31 cellular contexts compared by ENCODE assay signal in genomic region chr12:106847861-106848260, GRCh38.
DNase-seq lines count a peak whose midpoint lies in the region; ATAC-seq, FAIRE-seq and TF ChIP-seq lines count a peak whose summit lies in the region.
"Had no signal": no experiment of that assay in that cellular context is flagged by ENCODE, and none has a peak within 500 bp of the region (broad histone marks: within the 10 kb centered on the region; RNA-seq: fewer than 3 reads in every experiment).

No MANE protein-coding gene starts in this region.

- H4K20me1 ChIP-seq in hepatocyte (ENCODE audit: insufficient read depth, poor library complexity, severe bottlenecking): no peaks in the 10 kb centered on the region
- H4K20me1 ChIP-seq in HepG2 (ENCODE audit: insufficient read depth, low read length): no peaks in the 10 kb centered on the region
- H4K20me1 ChIP-seq: BLaER1; BLaER1 treated with 17β-estradiol and CSF1 and Interleukin-3, amounts not matched to agents 10 nM and 100 nM had no signal

- peaks cover 3% of the 10 kb centered on the region for H3K36me3 ChIP-seq in hepatocyte (replicated peaks; ENCODE audit: insufficient read depth, low read depth)
- H3K36me3 ChIP-seq in right atrium auricular region: peaks cover 44% of the 10 kb centered on the region
- peaks cover 2 to 32% of the 10 kb centered on the region in 2 experiments; a peak in 4 of 5 replicates for H3K36me3 ChIP-seq in HepG2 (replicated peaks in 1 of 2; ENCODE audit: control insufficient read depth in 1 of 2, insufficient read depth in 2 of 2, low read length in 2 of 2)

- no peak overlapping the region for H3K9ac ChIP-seq in HepG2 (ENCODE audit: insufficient read depth, low read depth, low read length)
- H3K9ac ChIP-seq: BLaER1; BLaER1 treated with 17β-estradiol and CSF1 and Interleukin-3, amounts not matched to agents 10 nM and 100 nM had no signal

- intact Hi-C loops in HepG2 (cut with micrococcal nuclease; ENCODE audit: unreplicated experiment): loop anchor here (10.0 kb wide), 1 partner anchor 493 kb away; the partner anchor contains the start of gene POLR3B

- H3K9me2 ChIP-seq in hepatocyte (replicated peaks; ENCODE audit: insufficient read depth): no peaks in the 10 kb centered on the region

- H3K4me1 ChIP-seq in hepatocyte (ENCODE audit: insufficient read depth) (no peaks in the 10 kb centered on the region), right atrium auricular region (no peaks in the 10 kb centered on the region), HepG2 (ENCODE audit: insufficient read depth, low read length) (peaks cover 10% of the 10 kb centered on the region)
- H3K4me1 ChIP-seq: A549; BLaER1; BLaER1 treated with 17β-estradiol and CSF1 and Interleukin-3, amounts not matched to agents 10 nM and 100 nM; Caco-2 had no signal

- peak overlapping the region; percentile 27 for H3K27ac ChIP-seq in hepatocyte
- H3K27ac ChIP-seq in right atrium auricular region: no peak overlapping the region
- no peak overlapping the region for H3K27ac ChIP-seq in HepG2 (ENCODE audit: extremely low read length, insufficient read depth, low read length)
- H3K27ac ChIP-seq: 22Rv1; A549; BLaER1; BLaER1 treated with 17β-estradiol and CSF1 and Interleukin-3, amounts not matched to agents 10 nM and 100 nM; C4-2B had no signal

- CTCF ChIA-PET in HepG2 (lab: Yijun Ruan, JAX; ENCODE audit: low intra/inter-chr PET ratio, low total read pairs): no interaction called here

- H3K4me2 ChIP-seq in hepatocyte (no peak overlapping the region), HepG2 (ENCODE audit: low read depth, low read length) (no peak overlapping the region)
- H3K4me2 ChIP-seq: A549; BLaER1; BLaER1 treated with 17β-estradiol and CSF1 and Interleukin-3, amounts not matched to agents 10 nM and 100 nM had no signal

- no peak overlapping the region for H3K4me3 ChIP-seq in hepatocyte
- H3K4me3 ChIP-seq in right atrium auricular region: no peak overlapping the region
- no peak overlapping the region for H3K4me3 ChIP-seq in HepG2 (replicated peaks in 1 of 3; ENCODE audit: insufficient read depth in 1 of 3, low read depth in 2 of 3, low read length in 3 of 3)
- H3K4me3 ChIP-seq: A549; BLaER1; BLaER1 treated with 17β-estradiol and CSF1 and Interleukin-3, amounts not matched to agents 10 nM and 100 nM had no signal

- WGBS in hepatocyte (ENCODE audit: low lambda C conversion rate, missing lambda C conversion rate): 78% methylated on average over 2 of the region's 2 CpGs
- 86% methylated on average over 2 of the region's 2 CpGs for WGBS in HepG2 (ENCODE audit: low lambda C conversion rate)

- no peak for TF ChIP-seq EP300 in HepG2 (IDR thresholded peaks at IDR 0.05; ENCODE audit: low read depth in 2 of 2, low read length in 2 of 2)
- no peak for TF ChIP-seq EP300 in HepG2 (CRISPR knock-in tag; IDR thresholded peaks at IDR 0.05; ENCODE audit: borderline replicate concordance)

- TF ChIP-seq CTCF in hepatocyte (IDR thresholded peaks at IDR 0.05; ENCODE audit: poor library complexity): no peak
- TF ChIP-seq CTCF in right atrium auricular region (IDR thresholded peaks at IDR 0.05): no peak
- TF ChIP-seq CTCF in HepG2 (CRISPR knock-in tag; IDR thresholded peaks at IDR 0.05): no peak

- TF ChIP-seq RAD21 in HepG2 (CRISPR knock-in tag; IDR thresholded peaks at IDR 0.05): no peak

- POLR2A ChIA-PET in HepG2 (lab: Yijun Ruan, JAX): no interaction called here

- TF ChIP-seq POLR2A in HepG2 (IDR thresholded peaks at IDR 0.05; ENCODE audit: insufficient read depth in 1 of 2, low read depth in 2 of 2, low read length in 2 of 2): no peak

- ATAC-seq in left lobe of liver (peak; percentile 59), HepG2 (no peak)
- ATAC-seq: A549; CD8-positive, alpha-beta T cell had no signal

- H2AFZ ChIP-seq in hepatocyte (no peak overlapping the region), HepG2 (ENCODE audit: low read length) (no peak overlapping the region)

- BruUV-seq in HepG2 (replicated peaks; lab: Mats Ljungman, UMichigan): no TSS peak

- in situ Hi-C loops in HepG2 (cut with HindIII; ENCODE audit: extremely low pct_ligation_motif_present, low pct_unique_long_range_greater_than_20kb): loop anchor here (10.0 kb wide), 1 partner anchor 463 kb away; no protein-coding TSS in a partner anchor

- FAIRE-seq in HepG2 (lab: Jason Lieb, UNC): no peak
- FAIRE-seq: A204.1, A549, D721Med had no signal

- DNase-seq in hepatocyte (ENCODE audit: low spot score) (no peak), left lobe of liver (ENCODE audit: low spot score) (no peak), right atrium auricular region (ENCODE audit: low spot score) (no peak), HepG2 (ENCODE audit: low spot score) (no peak)
- DNase-seq: 8988T; ACHN; AML-193; BE2C; C1 segment of cervical spinal cord; Caco-2; Calu3; CD4-positive, alpha-beta memory T cell; CD4-positive, alpha-beta T cell; CD4-positive, CD25-positive, alpha-beta regulatory T cell; CD8-positive, alpha-beta memory T cell; CD8-positive, alpha-beta T cell; COR-L47; DMS 273 treated with DMSO at 0.1 percent for 48 hours; DMS153; DMS53; DMS79; DMS79 treated with DMSO at 0.1 percent for 48 hours; DND-41; EL had no signal

- H3K9me3 ChIP-seq in hepatocyte (ENCODE audit: low read depth) (no peaks in the 10 kb centered on the region), right atrium auricular region (no peaks in the 10 kb centered on the region), HepG2 (ENCODE audit: low read length) (no peaks in the 10 kb centered on the region)
- H3K9me3 ChIP-seq: A549, BE2C, BLaER1, Caco-2 had no signal

- H3K79me2 ChIP-seq in hepatocyte: no peaks in the 10 kb centered on the region
- H3K79me2 ChIP-seq in HepG2 (ENCODE audit: insufficient read depth, low read length): no peaks in the 10 kb centered on the region

- no peaks in the 10 kb centered on the region for H3K27me3 ChIP-seq in hepatocyte
- H3K27me3 ChIP-seq in right atrium auricular region: no peaks in the 10 kb centered on the region
- no peaks in the 10 kb centered on the region for H3K27me3 ChIP-seq in HepG2 (ENCODE audit: control insufficient read depth in 1 of 2, insufficient read depth in 2 of 2, low read length in 2 of 2)
- H3K27me3 ChIP-seq: BE2C; BLaER1; BLaER1 treated with 17β-estradiol and CSF1 and Interleukin-3, amounts not matched to agents 10 nM and 100 nM had no signal

TF ChIP-seq in HepG2, 621 proteins besides CTCF, POLR2A, EP300 and RAD21 (continues in another document):
- TF ChIP-seq SIX1 (CRISPR knock-in tag; IDR thresholded peaks at IDR 0.05; ENCODE audit: borderline replicate concordance) (no peak), RBM22 (optimal IDR thresholded peaks at IDR 0.05; ENCODE audit: low read length) (no peak), GMEB2 (CRISPR knock-in tag; IDR thresholded peaks at IDR 0.05; ENCODE audit: low read depth) (no peak), TBP (CRISPR knock-in tag; IDR thresholded peaks at IDR 0.05) (no peak), ZNF552 (CRISPR knock-in tag; IDR thresholded peaks at IDR 0.05; ENCODE audit: borderline replicate concordance) (no peak), ZSCAN20 (CRISPR knock-in tag; IDR thresholded peaks at IDR 0.05; ENCODE audit: borderline replicate concordance) (no peak), NFKB2 (CRISPR knock-in tag; IDR thresholded peaks at IDR 0.05; ENCODE audit: borderline replicate concordance) (no peak), ZNF263 (CRISPR knock-in tag; IDR thresholded peaks at IDR 0.05) (no peak), ZNF501 (CRISPR knock-in tag; IDR thresholded peaks at IDR 0.05) (no peak), ZNF740 (CRISPR knock-in tag; IDR thresholded peaks at IDR 0.05) (no peak)
- TF ChIP-seq, protein P1, sequence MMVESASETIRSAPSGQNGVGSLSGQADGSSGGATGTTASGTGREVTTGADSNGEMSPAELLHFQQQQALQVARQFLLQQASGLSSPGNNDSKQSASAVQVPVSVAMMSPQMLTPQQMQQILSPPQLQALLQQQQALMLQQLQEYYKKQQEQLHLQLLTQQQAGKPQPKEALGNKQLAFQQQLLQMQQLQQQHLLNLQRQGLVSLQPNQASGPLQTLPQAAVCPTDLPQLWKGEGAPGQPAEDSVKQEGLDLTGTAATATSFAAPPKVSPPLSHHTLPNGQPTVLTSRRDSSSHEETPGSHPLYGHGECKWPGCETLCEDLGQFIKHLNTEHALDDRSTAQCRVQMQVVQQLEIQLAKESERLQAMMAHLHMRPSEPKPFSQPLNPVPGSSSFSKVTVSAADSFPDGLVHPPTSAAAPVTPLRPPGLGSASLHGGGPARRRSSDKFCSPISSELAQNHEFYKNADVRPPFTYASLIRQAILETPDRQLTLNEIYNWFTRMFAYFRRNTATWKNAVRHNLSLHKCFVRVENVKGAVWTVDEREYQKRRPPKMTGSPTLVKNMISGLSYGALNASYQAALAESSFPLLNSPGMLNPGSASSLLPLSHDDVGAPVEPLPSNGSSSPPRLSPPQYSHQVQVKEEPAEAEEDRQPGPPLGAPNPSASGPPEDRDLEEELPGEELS (CRISPR knock-in tag; IDR thresholded peaks at IDR 0.05): no peak
